33 cellular contexts compared by ENCODE assay signal in genomic region chr2:202566286-202566685, GRCh38.
"Had no signal": no experiment of that assay in that cellular context is flagged by ENCODE, and none has a peak within 500 bp of the region (broad histone marks: within the 10 kb centered on the region; RNA-seq: fewer than 3 reads in every experiment).

No MANE protein-coding gene starts in this region.

- H3K4me3 ChIP-seq: colonic mucosa, heart left ventricle, pancreas, prostate gland, skin epidermis, thyroid gland, upper lobe of right lung had no signal

- H3K36me3 ChIP-seq: colonic mucosa, pancreas, prostate gland, thyroid gland had no signal

- ATAC-seq: foreskin keratinocyte; heart left ventricle; left colon; naive thymus-derived CD8-positive, alpha-beta T cell; pancreas; sciatic nerve; stimulated activated memory B cell treated with anti-CD40 and anti-IgM and Interleukin-4, amounts not matched to agents 10 μg/mL and 1 μg/mL and 100 μg/mL, for 72 hours; stimulated activated naive CD8-positive, alpha-beta T cell treated with anti-CD3 and anti-CD28 coated beads, Interleukin-15, amount 100 ng/mL, for 72 hours; upper lobe of right lung had no signal

- DNase-seq: activated CD4-positive, alpha-beta memory T cell treated with anti-CD3 and anti-CD28 coated beads for 36 hours; activated CD4-positive, alpha-beta T cell treated with anti-CD3 and anti-CD28 coated beads, Interleukin-2, amount 10 ng/mL, durations not matched to agents 24 days and 14 days; activated CD4-positive, CD25-positive, alpha-beta regulatory T cell treated with anti-CD3 and anti-CD28 coated beads, Interleukin-2, amount 50 U/mL, for 72 hours; activated CD8-positive, alpha-beta memory T cell treated with anti-CD3 and anti-CD28 coated beads, Interleukin-2, amount 50 U/mL, for 4 hours; activated gamma-delta T cell; activated naive CD4-positive, alpha-beta T cell treated with anti-CD3 and anti-CD28 coated beads, Interleukin-2, amount 10 ng/mL, durations not matched to agents 7 days and 5 days; activated T-cell treated with anti-CD3 and anti-CD28 coated beads, Interleukin-2, amount 50 U/mL, for 1 hour; amygdala; colonic mucosa; effector CD8-positive, alpha-beta T cell; heart left ventricle; hypothalamus; immature natural killer cell; kidney; left colon; midbrain; naive thymus-derived CD8-positive, alpha-beta T cell; nucleus accumbens; pancreas; retina; stimulated activated CD4-positive, alpha-beta T cell treated with anti-CD3 and anti-CD28 coated beads, Interleukin-1b, Interleukin-23, amount 100 ng/mL, for 48 hours; stimulated activated CD4-positive, alpha-beta T cell treated with anti-CD3 and anti-CD28 coated beads, Interleukin-4, amount 100 ng/mL, for 4 hours; stimulated activated CD8-positive, alpha-beta memory T cell treated with anti-CD3 and anti-CD28 coated beads, Interleukin-4, amount 100 ng/mL, for 48 hours; stimulated activated naive CD8-positive, alpha-beta T cell treated with anti-CD3 and anti-CD28 coated beads, Interleukin-15, amount 100 ng/mL, for 72 hours; substantia nigra; T-helper 2 cell; thyroid gland; upper lobe of right lung had no signal

- H3K4me1 ChIP-seq: colonic mucosa, foreskin keratinocyte, heart left ventricle, pancreas, thyroid gland, upper lobe of right lung had no signal

- H3K27ac ChIP-seq: colonic mucosa, foreskin keratinocyte, heart left ventricle, pancreas, prostate gland, skin epidermis, thyroid gland, upper lobe of right lung had no signal

- H3K27me3 ChIP-seq: colonic mucosa, foreskin keratinocyte, heart left ventricle, pancreas, thyroid gland, upper lobe of right lung had no signal

- H3K9me3 ChIP-seq: colonic mucosa, heart left ventricle, pancreas, prostate gland, thyroid gland, upper lobe of right lung had no signal
